ENCODE assay signal across 26 cellular contexts in genomic region chr17:75417054-75417453, GRCh38. TPM values are rescaled to one million over a fixed set of nuclear protein-coding genes. Genes with fewer than 3 reads are reported as not detected.
DNase-seq lines count a peak whose midpoint lies in the region; ATAC-seq and TF ChIP-seq lines count a peak whose summit lies in the region.
"Had no signal": no experiment of that assay in that cellular context is flagged by ENCODE, and none has a peak within 500 bp of the region (broad histone marks: within the 10 kb centered on the region; RNA-seq: fewer than 3 reads in every experiment).

No MANE protein-coding gene starts in this region.

- H3K4me3 ChIP-seq in coronary artery (no peak overlapping the region), heart left ventricle (no peak overlapping the region)

- no peak for TF ChIP-seq POLR2A in heart left ventricle (IDR thresholded peaks at IDR 0.05)

- H3K27ac ChIP-seq in coronary artery (peak overlapping the region; percentile 43 to 61), heart left ventricle (peak overlapping the region in 7 of 12 donors; percentile 39 to 54 (median 42))
- H3K27ac ChIP-seq: C4-2B, KMS-11, RWPE1 had no signal

- intact Hi-C loops in heart left ventricle (cut with DNase I) (loop anchor here in 1 of 10 donors (10.0 kb wide), 1 partner anchor 302 kb away; no protein-coding TSS in a partner anchor), left colon (cut with DNase I, micrococcal nuclease) (no loop called here), posterior vena cava (cut with DNase I) (loop anchor here in 1 of 2 donors (5.0 kb wide), 1 partner anchor 170 kb away; the partner anchor contains the start of gene MYO15B)

- DNase-seq in coronary artery (ENCODE audit: low spot score) = no peak
- DNase-seq in heart left ventricle = peak in 3 of 5 donors; percentile 36 to 47 (median 46)
- DNase-seq in left colon = no peak
- peak; percentile 50 for DNase-seq in posterior vena cava (ENCODE audit: low spot score)
- DNase-seq in HT-29 (ENCODE audit: low spot score) = no peak
- no peak for DNase-seq in activated naive CD4-positive, alpha-beta T cell (lab: John Stamatoyannopoulos, UW)
- DNase-seq in dermis blood vessel endothelial cell = no peak
- DNase-seq: CD8-positive, alpha-beta memory T cell; DMS 273 treated with DMSO at 0.1 percent for 48 hours; DMS79; EL; GDM1; HCEC 1CT; MM.1S; NCI-H1048; NCI-H1417; NCI-H1694; NCI-H2029 treated with DMSO at 0.1 percent for 48 hours; NCI-H2227 treated with DMSO at 0.1 percent for 48 hours; NCI-H526 treated with DMSO at 0.1 percent for 48 hours; SIG-M5 had no signal

- ATAC-seq in heart left ventricle (peak; percentile 71 to 84 (median 76)), left colon (peak; percentile 56), HG03139 (IDR thresholded peaks at IDR 0.05; ENCODE audit: unreplicated experiment) (no peak)
- ATAC-seq: Panc1 had no signal

- no peaks in the 10 kb centered on the region for H3K27me3 ChIP-seq in heart left ventricle

- H3K36me3 ChIP-seq in heart left ventricle = no peaks in the 10 kb centered on the region

- WGBS in heart left ventricle, 4 donors = 21 to 27% (median 26%) methylated on average over 5 of the region's 5 CpGs

- H3K9me3 ChIP-seq in heart left ventricle = no peaks in the 10 kb centered on the region

- TF ChIP-seq CTCF in coronary artery (IDR thresholded peaks at IDR 0.05) (no peak), heart left ventricle (IDR thresholded peaks at IDR 0.05) (no peak)

- peaks cover 0 to 15% (median 1%) of the 10 kb centered on the region in 12 donors for H3K4me1 ChIP-seq in heart left ventricle

RNA-seq across cellular contexts. Expression of gene GRB2, which starts 11.6 kb away (rescaled TPM):
- 100 to 1,000 TPM in 2 of 9 donors, 10 to 100 TPM in 7; 37.2 to 145 (median 67.7) TPM for total RNA-seq in heart left ventricle
- polyA plus RNA-seq in heart left ventricle = 10 to 100 TPM; 24.5 to 68.2 TPM
- 100 to 1,000 TPM; 112 to 117 TPM for total RNA-seq in left colon
- total RNA-seq in posterior vena cava = 10 to 100 TPM; 87.2 to 97.8 TPM
- 135 and 169 TPM in 2 replicates for total RNA-seq in HT-29 (2014; rRNA removed; shearing (Covaris generic))
- total RNA-seq in dermis blood vessel endothelial cell = 91.2 and 124 TPM in 2 replicates

RNA-seq across cellular contexts. Expression of gene TMEM94, which starts 39.4 kb away (rescaled TPM):
- total RNA-seq in heart left ventricle (100 to 1,000 TPM in 1 of 9 donors, 10 to 100 TPM in 8; 35.7 to 130 (median 52.7) TPM), left colon (100 to 1,000 TPM in 1 of 2 donors, 10 to 100 TPM in 1; 99.9 to 123 TPM), posterior vena cava (10 to 100 TPM; 53.8 to 64.3 TPM), dermis blood vessel endothelial cell (50.4 and 70.6 TPM in 2 replicates)
- 10 to 100 TPM; 34.1 to 35.0 TPM for polyA plus RNA-seq in heart left ventricle
- total RNA-seq in HT-29 (2014; rRNA removed; shearing (Covaris generic)) = 34.9 and 50.5 TPM in 2 replicates

Comparison
In these comparisons a context has a peak if more than half of its experiments do, and no peak if none do; other contexts are left out.
1. DNase-seq: peak in heart left ventricle (3 of 5) and posterior vena cava (single experiment); none in coronary artery (single experiment), left colon (0 of 2), HT-29 (single experiment), activated naive CD4-positive, alpha-beta T cell (0 of 4) and dermis blood vessel endothelial cell (single experiment).